15 cellular contexts compared by ENCODE assay signal in the genomic region with DNA sequence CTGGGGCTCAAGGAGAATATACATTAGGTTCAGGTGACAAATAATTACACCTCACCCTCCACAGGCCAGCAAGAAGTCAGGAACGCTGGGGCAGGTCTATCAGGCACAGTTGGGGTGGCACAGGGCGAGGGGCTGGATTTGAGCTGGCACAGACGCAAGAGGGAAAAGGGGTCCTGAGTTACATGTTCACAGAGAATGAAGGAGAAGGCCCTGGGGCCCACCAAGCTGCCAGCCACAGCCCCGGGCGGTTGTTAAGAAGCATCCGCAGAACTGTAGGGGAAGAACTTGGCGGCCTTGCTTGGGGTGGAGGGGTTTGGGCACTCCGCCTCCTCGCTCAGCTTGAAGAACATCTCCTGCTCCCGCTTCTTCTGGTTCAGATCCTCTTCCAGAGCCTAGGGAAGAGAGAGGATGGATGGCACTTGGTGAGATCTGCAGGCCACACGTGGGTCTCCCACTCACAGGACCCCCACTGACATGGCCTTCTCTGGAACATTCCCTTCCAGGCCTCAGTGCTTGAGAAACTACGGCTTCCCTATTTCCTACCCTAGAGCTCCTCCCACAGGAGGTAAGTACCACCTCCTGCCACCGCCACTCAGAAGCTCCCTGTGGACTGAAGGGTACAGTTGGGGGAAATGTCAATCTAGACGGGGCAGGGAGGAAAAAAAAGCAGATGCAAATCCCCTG. TPM values are rescaled to one million over a fixed set of nuclear protein-coding genes. Genes with fewer than 3 reads are reported as not detected.
DNase-seq lines count a peak whose midpoint lies in the region; ATAC-seq and TF ChIP-seq lines count a peak whose summit lies in the region.
"Had no signal": no experiment of that assay in that cellular context is flagged by ENCODE, and none has a peak within 500 bp of the region (broad histone marks: within the 10 kb centered on the region; RNA-seq: fewer than 3 reads in every experiment).

No MANE protein-coding gene starts in this region.

- no peak overlapping the region for H2BK120ac ChIP-seq in IMR-90 (ENCODE audit: low read depth, low read length)

- no peak overlapping the region for H2AK5ac ChIP-seq in IMR-90 (ENCODE audit: low read depth, low read length)

- no peaks in the 10 kb centered on the region for H4K20me1 ChIP-seq in IMR-90 (ENCODE audit: insufficient read depth, low read length)
- H4K20me1 ChIP-seq in neural progenitor cell (ENCODE audit: low read depth), result no peaks in the 10 kb centered on the region

- CTCF ChIA-PET in activated CD4-positive, alpha-beta T cell treated with anti-CD3 and anti-CD28 coated beads for 36 hours (lab: Charles Lee), result interaction anchor here (0.5 to 0.8 kb wide), 3 partner anchors 133 to 569 kb away, joined by 3 to 4 read pairs (median 4); no protein-coding TSS in a partner anchor
- CTCF ChIA-PET in IMR-90 (lab: Yijun Ruan, JAX), result no interaction called here

- no peak for TF ChIP-seq CTCF in IMR-90 (conservative IDR thresholded peaks at IDR 0.05; ENCODE audit: low read depth, low read length)
- TF ChIP-seq CTCF in neural progenitor cell (IDR thresholded peaks at IDR 0.05), result peak; percentile 12
- TF ChIP-seq CTCF in lower lobe of right lung (IDR thresholded peaks at IDR 0.05), result no peak
- TF ChIP-seq CTCF in GM13976 (IDR thresholded peaks at IDR 0.05; ENCODE audit: borderline replicate concordance, control extremely low read depth, extremely low read depth, insufficient read depth, missing control alignments), result no peak

- H3K4ac ChIP-seq in IMR-90 (ENCODE audit: low read depth, low read length), result no peak overlapping the region

- H3K56ac ChIP-seq in IMR-90 (ENCODE audit: extremely low read depth, insufficient read depth, low read length), result no peak overlapping the region

- H4K8ac ChIP-seq in IMR-90 (ENCODE audit: low read depth in 2 of 2, low read length in 2 of 2), result no peak overlapping the region

- H3K79me2 ChIP-seq in neural progenitor cell (ENCODE audit: low read depth), result no peaks in the 10 kb centered on the region

- H2AFZ ChIP-seq in IMR-90 (replicated peaks; ENCODE audit: low read length, poor library complexity) (no peak overlapping the region), neural progenitor cell (replicated peaks) (no peak overlapping the region)

- POLR2A ChIA-PET in activated CD4-positive, alpha-beta T cell treated with anti-CD3 and anti-CD28 coated beads for 36 hours (lab: Charles Lee), result no interaction called here
- POLR2A ChIA-PET in IMR-90 (lab: Charles Lee; ENCODE audit: unreplicated experiment), result no interaction called here

- H2BK15ac ChIP-seq in IMR-90 (ENCODE audit: low read depth, low read length), result no peak overlapping the region

- H3K27me3 ChIP-seq in IMR-90 (ENCODE audit: control insufficient read depth, insufficient read depth, low read length) (no peaks in the 10 kb centered on the region), neural progenitor cell (no peaks in the 10 kb centered on the region), lower lobe of right lung (ENCODE audit: low read depth) (no peaks in the 10 kb centered on the region)
- H3K27me3 ChIP-seq: brain microvascular endothelial cell, gastroesophageal sphincter had no signal

- H3K9ac ChIP-seq in IMR-90 (ENCODE audit: low read depth, low read length) (no peak overlapping the region), neural progenitor cell (no peak overlapping the region)

- H3K18ac ChIP-seq in IMR-90 (ENCODE audit: low read depth, low read length), result no peak overlapping the region

- 84% methylated on average over 3 of the region's 14 CpGs; no CpG with 5 or more reads in 1 of the 2 experiments for WGBS in IMR-90 (ENCODE audit: extremely low coverage in 2 of 2, insufficient read length in 1 of 2), 2 experiments

- no peak for TF ChIP-seq POLR2A in IMR-90 (IDR thresholded peaks at IDR 0.05; ENCODE audit: low read depth, low read length)

- no peak overlapping the region for H2BK5ac ChIP-seq in IMR-90 (ENCODE audit: low read depth, low read length, poor library complexity, severe bottlenecking)

- H3K4me3 ChIP-seq in IMR-90 (ENCODE audit: insufficient read depth, low read depth, low read length) (no peak overlapping the region), neural progenitor cell (no peak overlapping the region), lower lobe of right lung (no peak overlapping the region)
- H3K4me3 ChIP-seq: gastroesophageal sphincter had no signal

- TF ChIP-seq RAD21 in IMR-90 (IDR thresholded peaks at IDR 0.05; ENCODE audit: low read length), result no peak

- H3K27ac ChIP-seq in IMR-90 (ENCODE audit: insufficient read depth, low read length), result no peak overlapping the region
- no peak overlapping the region for H3K27ac ChIP-seq in neural progenitor cell
- H3K27ac ChIP-seq in lower lobe of right lung, result no peak overlapping the region
- H3K27ac ChIP-seq: brain microvascular endothelial cell, gastroesophageal sphincter had no signal

- H3K36me3 ChIP-seq in IMR-90 (ENCODE audit: control insufficient read depth, insufficient read depth, low read length) (peaks cover 27% of the 10 kb centered on the region), neural progenitor cell (no peaks in the 10 kb centered on the region), lower lobe of right lung (peaks cover 38% of the 10 kb centered on the region)

- peaks cover 26% of the 10 kb centered on the region for H3K36me3 Mint-ChIP-seq in activated CD4-positive, alpha-beta T cell treated with anti-CD3 and anti-CD28 coated beads for 36 hours (ENCODE audit: low read depth)
- peaks cover 46% of the 10 kb centered on the region for H3K36me3 Mint-ChIP-seq in activated T-helper 2 cell treated with anti-CD3 and anti-CD28 coated beads, Interferon-gamma antibody, Interleukin-2, Interleukin-4, amounts not matched to agents 10 μg/mL and 5 μg/mL and 100 μg/mL, durations not matched to agents 14 hours and 24 hours and 36 hours (ENCODE audit: low read depth)
- peaks cover 13% of the 10 kb centered on the region for H3K36me3 Mint-ChIP-seq in neural progenitor cell

- H3K4me1 ChIP-seq in IMR-90 (ENCODE audit: control insufficient read depth, insufficient read depth, low read length) (no peaks in the 10 kb centered on the region), neural progenitor cell (no peaks in the 10 kb centered on the region), lower lobe of right lung (peaks cover 5% of the 10 kb centered on the region)

- H3K14ac ChIP-seq in IMR-90 (replicated peaks; ENCODE audit: low read depth, low read length), result no peak overlapping the region

- H3K9me3 ChIP-seq in IMR-90 (ENCODE audit: control insufficient read depth, insufficient read depth, low read length), result no peaks in the 10 kb centered on the region
- H3K9me3 ChIP-seq in neural progenitor cell (ENCODE audit: low read depth), result no peaks in the 10 kb centered on the region
- H3K9me3 ChIP-seq in lower lobe of right lung, result no peaks in the 10 kb centered on the region
- H3K9me3 ChIP-seq: gastroesophageal sphincter had no signal

- no peak overlapping the region for H3K4me2 ChIP-seq in IMR-90 (ENCODE audit: low read depth, low read length)
- H3K4me2 ChIP-seq in neural progenitor cell, result no peak overlapping the region

- peak overlapping the region; percentile 57 for H2AK9ac ChIP-seq in IMR-90 (replicated peaks; ENCODE audit: low read depth, low read length, poor library complexity)

- no peak overlapping the region for H2BK20ac ChIP-seq in IMR-90 (ENCODE audit: low read depth, low read length)

- H3K9me1 ChIP-seq in IMR-90 (ENCODE audit: insufficient read depth, low read length), result peaks cover 6% of the 10 kb centered on the region

- peaks cover 0 to 3% of the 10 kb centered on the region in 2 experiments; a peak in 2 of 4 replicates for H3K79me1 ChIP-seq in IMR-90 (ENCODE audit: low read depth in 1 of 2, low read length in 2 of 2)

- no peaks in the 10 kb centered on the region for H3F3A ChIP-seq in neural progenitor cell (ENCODE audit: low read depth)

- H4K91ac ChIP-seq in IMR-90 (ENCODE audit: insufficient read depth, low read depth, low read length), result no peak overlapping the region

- no peak overlapping the region for H3K23ac ChIP-seq in IMR-90 (ENCODE audit: low read depth, low read length)

- no peak for DNase-seq in activated CD4-positive, alpha-beta T cell treated with anti-CD3 and anti-CD28 coated beads for 36 hours
- DNase-seq in activated CD4-positive, alpha-beta T cell treated with anti-CD3 and anti-CD28 coated beads, Interleukin-2, amount 50 U/mL, for 1 hour, result no peak
- DNase-seq in IMR-90 (no peak), neural progenitor cell (ENCODE audit: low spot score) (peak; percentile 19), NOMO-1 treated with DMSO at 0.1 percent for 48 hours (lab: John Stamatoyannopoulos, UW; ENCODE audit: unreplicated experiment) (no peak), lower lobe of right lung (no peak), GM13976 (ENCODE audit: low spot score) (no peak)
- no peak for DNase-seq in activated T-helper 2 cell treated with anti-CD3 and anti-CD28 coated beads, Interferon-gamma antibody, Interleukin-2, Interleukin-4, amounts not matched to agents 10 μg/mL and 5 μg/mL and 100 μg/mL, durations not matched to agents 14 hours and 24 hours and 36 hours (ENCODE audit: low spot score)
- DNase-seq: brain microvascular endothelial cell; DMS79 treated with DMSO at 0.1 percent for 48 hours; left cardiac atrium; NCI-H187; stimulated activated CD4-positive, alpha-beta T cell treated with anti-CD3 and anti-CD28 coated beads, Interleukin-12 subunit alpha, Interleukin-12 subunit beta, amount 100 ng/mL, for 4 hours had no signal

- H3K27ac Mint-ChIP-seq in activated CD4-positive, alpha-beta T cell treated with anti-CD3 and anti-CD28 coated beads for 36 hours, result peak overlapping the region; percentile 21
- H3K27ac Mint-ChIP-seq in activated T-helper 2 cell treated with anti-CD3 and anti-CD28 coated beads, Interferon-gamma antibody, Interleukin-2, Interleukin-4, amounts not matched to agents 10 μg/mL and 5 μg/mL and 100 μg/mL, durations not matched to agents 14 hours and 24 hours and 36 hours, result peak overlapping the region; percentile 64
- H3K27ac Mint-ChIP-seq in neural progenitor cell, result peak overlapping the region; percentile 65

- peaks cover 19% of the 10 kb centered on the region for H3K4me1 Mint-ChIP-seq in activated CD4-positive, alpha-beta T cell treated with anti-CD3 and anti-CD28 coated beads for 36 hours
- no peaks in the 10 kb centered on the region for H3K4me1 Mint-ChIP-seq in activated T-helper 2 cell treated with anti-CD3 and anti-CD28 coated beads, Interferon-gamma antibody, Interleukin-2, Interleukin-4, amounts not matched to agents 10 μg/mL and 5 μg/mL and 100 μg/mL, durations not matched to agents 14 hours and 24 hours and 36 hours (ENCODE audit: low read depth)
- H3K4me1 Mint-ChIP-seq in neural progenitor cell, result peaks cover 7% of the 10 kb centered on the region

- no peak overlapping the region for H3K4me3 Mint-ChIP-seq in activated CD4-positive, alpha-beta T cell treated with anti-CD3 and anti-CD28 coated beads for 36 hours
- no peak overlapping the region for H3K4me3 Mint-ChIP-seq in activated T-helper 2 cell treated with anti-CD3 and anti-CD28 coated beads, Interferon-gamma antibody, Interleukin-2, Interleukin-4, amounts not matched to agents 10 μg/mL and 5 μg/mL and 100 μg/mL, durations not matched to agents 14 hours and 24 hours and 36 hours (ENCODE audit: low read depth)
- H3K4me3 Mint-ChIP-seq in neural progenitor cell, result no peak overlapping the region

- H4K5ac ChIP-seq in IMR-90 (ENCODE audit: low read depth, low read length), result no peak overlapping the region

- in situ Hi-C loops in IMR-90 (cut with MboI; ENCODE audit: low sequenced_read_pairs) (loop anchor here (10.0 to 25.0 kb wide), 3 partner anchors 130 to 630 kb away; a partner anchor contains a TSS), GM13976 (cut with MboI; ENCODE audit: low sequenced_read_pairs, unreplicated experiment) (loop anchor here (10.0 to 25.0 kb wide), 3 partner anchors 130 to 632 kb away; a partner anchor contains a TSS)

- dilution Hi-C loops in IMR-90 (cut with HindIII; ENCODE audit: low sequenced_read_pairs, unreplicated experiment), result no loop called here

- intact Hi-C loops in activated CD4-positive, alpha-beta T cell treated with anti-CD3 and anti-CD28 coated beads for 36 hours (cut with DNase I, micrococcal nuclease), result loop anchor here in 1 of 2 experiments (5.0 kb wide), 2 partner anchors 562 to 1297 kb away; no protein-coding TSS in a partner anchor
- intact Hi-C loops in IMR-90 (cut with micrococcal nuclease) (loop anchor here (5.0 kb wide), 1 partner anchor 412 kb away; no protein-coding TSS in a partner anchor), lower lobe of right lung (cut with DNase I) (no loop called here)
- intact Hi-C loops in activated T-helper 2 cell treated with anti-CD3 and anti-CD28 coated beads, Interferon-gamma antibody, Interleukin-2, Interleukin-4, amounts not matched to agents 10 μg/mL and 5 μg/mL and 100 μg/mL, durations not matched to agents 14 hours and 24 hours and 36 hours (cut with micrococcal nuclease), result loop anchor here (5.0 to 10.0 kb wide), 2 partner anchors 37 to 630 kb away; a partner anchor contains a TSS

- ATAC-seq in activated CD4-positive, alpha-beta T cell treated with anti-CD3 and anti-CD28 coated beads for 36 hours, result no peak
- no peak for ATAC-seq in IMR-90 (ENCODE audit: low read depth)
- ATAC-seq in lower lobe of right lung, result no peak
- ATAC-seq: gastroesophageal sphincter, left cardiac atrium, SK-N-SH treated with all-trans-retinoic acid at 6 μM for 48 hours had no signal

- H3K27me3 Mint-ChIP-seq in activated CD4-positive, alpha-beta T cell treated with anti-CD3 and anti-CD28 coated beads for 36 hours, result no peaks in the 10 kb centered on the region
- H3K27me3 Mint-ChIP-seq in activated T-helper 2 cell treated with anti-CD3 and anti-CD28 coated beads, Interferon-gamma antibody, Interleukin-2, Interleukin-4, amounts not matched to agents 10 μg/mL and 5 μg/mL and 100 μg/mL, durations not matched to agents 14 hours and 24 hours and 36 hours (ENCODE audit: low read depth), result no peaks in the 10 kb centered on the region
- peaks cover 2% of the 10 kb centered on the region for H3K27me3 Mint-ChIP-seq in neural progenitor cell (ENCODE audit: insufficient read depth, low read depth)

- BruUV-seq in IMR-90 (replicated peaks; lab: Mats Ljungman, UMichigan), result no TSS peak

- H3K9me3 Mint-ChIP-seq in activated CD4-positive, alpha-beta T cell treated with anti-CD3 and anti-CD28 coated beads for 36 hours (ENCODE audit: low read depth), result no peaks in the 10 kb centered on the region
- H3K9me3 Mint-ChIP-seq in activated T-helper 2 cell treated with anti-CD3 and anti-CD28 coated beads, Interferon-gamma antibody, Interleukin-2, Interleukin-4, amounts not matched to agents 10 μg/mL and 5 μg/mL and 100 μg/mL, durations not matched to agents 14 hours and 24 hours and 36 hours, result no peaks in the 10 kb centered on the region
- H3K9me3 Mint-ChIP-seq in neural progenitor cell, result no peaks in the 10 kb centered on the region

RNA-seq across cellular contexts. Expression of a gene that starts 38.3 kb away (rescaled TPM):
- 10 to 100 TPM; 33.8 to 39.5 TPM for total RNA-seq in activated CD4-positive, alpha-beta T cell treated with anti-CD3 and anti-CD28 coated beads for 36 hours
- total RNA-seq in IMR-90 (2012; rRNA removed) (97.1 and 100 TPM in 2 replicates), neural progenitor cell (ENCODE audit: low replicate concordance) (74.5 and 79.1 TPM in 2 replicates), lower lobe of right lung (52.8 TPM)
- 29.1 and 34.3 TPM in 2 replicates for polyA plus RNA-seq in IMR-90 (2012; rRNA removed)
- polyA plus RNA-seq in IMR-90 (2012; cell fraction: cytosol; rRNA removed), result 14.9 and 17.1 TPM in 2 replicates
- 10.5 and 28.9 TPM in 2 replicates for polyA plus RNA-seq in IMR-90 (2012; cell fraction: nucleus; rRNA removed; ENCODE audit: low replicate concordance)
- 47.3 and 51.4 TPM in 2 replicates for total RNA-seq in activated T-helper 2 cell treated with anti-CD3 and anti-CD28 coated beads, Interferon-gamma antibody, Interleukin-2, Interleukin-4, amounts not matched to agents 10 μg/mL and 5 μg/mL and 100 μg/mL, durations not matched to agents 14 hours and 24 hours and 36 hours
